Comparison of ENCODE assay signal across 1 cellular context in genomic region chr5:88094403-88094802, GRCh38.
TF ChIP-seq lines count a peak whose summit lies in the region.

No MANE protein-coding gene starts in this region.

TF ChIP-seq in H1, 55 proteins besides CTCF, POLR2A, EP300 and RAD21 (continued from another document):
- TF ChIP-seq CHD7 (IDR thresholded peaks at IDR 0.05; ENCODE audit: insufficient replicate concordance, low read length) (no peak), KDM4A (IDR thresholded peaks at IDR 0.05; ENCODE audit: low read depth, low read length, severe bottlenecking) (no peak), TAF1 (IDR thresholded peaks at IDR 0.05; ENCODE audit: low read depth, low read length) (no peak), RXRA (IDR thresholded peaks at IDR 0.05; ENCODE audit: insufficient read depth, low read depth, low read length) (no peak), SAP30 (IDR thresholded peaks at IDR 0.05; ENCODE audit: insufficient read depth, insufficient replicate concordance, low read length) (no peak), SP2 (IDR thresholded peaks at IDR 0.05; ENCODE audit: low read length) (no peak), PHF8 (conservative IDR thresholded peaks at IDR 0.05; ENCODE audit: low read depth, low read length) (no peak), USF2 (IDR thresholded peaks at IDR 0.05; ENCODE audit: low read length) (no peak), NANOG (IDR thresholded peaks at IDR 0.05; ENCODE audit: insufficient read depth, low read depth, low read length, poor library complexity, severe bottlenecking) (no peak), TEAD4 (IDR thresholded peaks at IDR 0.05; ENCODE audit: low read depth, low read length) (no peak), SP4 (IDR thresholded peaks at IDR 0.05; ENCODE audit: low read length) (no peak), TBP (IDR thresholded peaks at IDR 0.05; ENCODE audit: low read depth, low read length) (no peak), CHD2 (IDR thresholded peaks at IDR 0.05; ENCODE audit: low read length) (no peak)
